ENCODE assay signal across 8 cellular contexts in the genomic region with DNA sequence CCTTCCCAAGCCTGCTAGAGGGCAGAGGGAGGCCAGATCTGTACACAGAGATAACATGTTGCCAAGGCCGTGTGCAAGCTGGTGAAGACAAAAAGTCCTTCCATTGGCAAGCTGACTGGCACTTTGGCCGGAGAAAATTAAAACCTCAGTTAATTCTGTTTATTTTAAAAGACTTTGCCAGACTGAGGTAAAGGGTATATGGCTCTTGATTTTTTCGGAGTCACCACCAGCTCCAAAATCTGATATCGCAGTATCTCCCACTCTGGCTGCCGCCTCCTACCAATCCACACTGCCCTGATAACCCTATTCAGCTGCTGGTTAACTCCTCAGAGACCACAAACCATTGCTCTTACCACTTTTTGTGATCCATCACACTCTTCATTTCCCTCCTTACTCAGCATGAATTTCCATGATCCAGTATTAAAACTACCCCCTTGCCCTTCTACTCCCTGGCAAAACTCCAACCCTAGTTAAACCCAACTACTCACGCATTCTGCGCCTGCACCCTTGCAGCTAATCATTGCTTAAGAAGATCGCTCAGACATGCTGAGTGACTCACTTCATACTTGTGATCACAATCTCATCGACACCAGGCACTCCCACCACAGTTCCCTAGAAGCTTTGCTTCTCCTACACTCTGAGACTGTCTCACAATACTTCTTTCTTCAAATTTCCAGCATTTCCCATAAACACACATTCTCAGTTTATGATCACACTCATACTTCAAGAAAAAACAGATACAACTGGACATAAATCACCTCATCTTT. TPM values are rescaled to one million over a fixed set of nuclear protein-coding genes. Genes with fewer than 3 reads are reported as not detected.
DNase-seq lines count a peak whose midpoint lies in the region; ATAC-seq and TF ChIP-seq lines count a peak whose summit lies in the region.

No MANE protein-coding gene starts in this region.

- H3K36me3 ChIP-seq in heart left ventricle (peaks cover 0 to 27% (median 13%) of the 10 kb centered on the region in 9 donors), rectal smooth muscle tissue (ENCODE audit: control insufficient read depth, insufficient read depth, low read length) (no peaks in the 10 kb centered on the region)

- peak; percentile 35 for DNase-seq in DMS79 treated with DMSO at 0.1 percent for 48 hours (lab: John Stamatoyannopoulos, UW)
- DNase-seq in NCI-H446 (lab: John Stamatoyannopoulos, UW), result peak; percentile 11 to 70
- peak; percentile 18 for DNase-seq in activated naive CD4-positive, alpha-beta T cell treated with anti-CD3 and anti-CD28 coated beads, Interleukin-2, amount 50 U/mL, for 16 hours
- peak in 4 of 5 donors; percentile 53 to 83 (median 60) for DNase-seq in heart left ventricle
- DNase-seq in NCI-H748 treated with DMSO at 0.1 percent for 48 hours (lab: John Stamatoyannopoulos, UW), result no peak

- ATAC-seq in heart left ventricle (peak; percentile 72 to 84 (median 80)), HG03280 (IDR thresholded peaks at IDR 0.05; ENCODE audit: unreplicated experiment) (no peak), HG02571 (IDR thresholded peaks at IDR 0.05; ENCODE audit: unreplicated experiment) (no peak)

- H3K4me3 ChIP-seq in heart left ventricle (peak overlapping the region in 2 of 12 donors; percentile 3 to 5), rectal smooth muscle tissue (ENCODE audit: low read length) (peak overlapping the region; percentile 42)

- H3K27ac ChIP-seq in heart left ventricle (peak overlapping the region; percentile 33 to 87 (median 72)), rectal smooth muscle tissue (ENCODE audit: low read depth, low read length) (peak overlapping the region; percentile 87)

- no peak for TF ChIP-seq CTCF in heart left ventricle (IDR thresholded peaks at IDR 0.05)

- peaks cover 0 to 49% (median 17%) of the 10 kb centered on the region in 12 donors for H3K4me1 ChIP-seq in heart left ventricle
- peaks cover 14% of the 10 kb centered on the region for H3K4me1 ChIP-seq in rectal smooth muscle tissue (ENCODE audit: control insufficient read depth, insufficient read depth, low read length)

- intact Hi-C loops in heart left ventricle (cut with DNase I), result no loop called here

- no peaks in the 10 kb centered on the region for H3K27me3 ChIP-seq in heart left ventricle
- H3K27me3 ChIP-seq in rectal smooth muscle tissue (ENCODE audit: control insufficient read depth, insufficient read depth, low read length), result no peaks in the 10 kb centered on the region

- 48 to 52% (median 50%) methylated on average over 9 of the region's 9 CpGs for WGBS in heart left ventricle, 4 donors

- H3K9me3 ChIP-seq in heart left ventricle, result no peaks in the 10 kb centered on the region

- no peak for TF ChIP-seq POLR2A in heart left ventricle (IDR thresholded peaks at IDR 0.05)

- H3K9ac ChIP-seq in rectal smooth muscle tissue (ENCODE audit: low read length), result no peak overlapping the region

RNA-seq across cellular contexts. Expression of a gene that starts 5.8 kb away (rescaled TPM):
- total RNA-seq in heart left ventricle, result 10 to 100 TPM; 15.8 to 29.8 (median 25.9) TPM
- polyA plus RNA-seq in heart left ventricle, result 10 to 100 TPM in 1 of 2 donors, 1 to 10 TPM in 1; 8.1 to 27.9 TPM

RNA-seq across cellular contexts. Expression of a gene that starts 57.7 kb away (rescaled TPM):
- 10 to 100 TPM in 7 of 9 donors, 1 to 10 TPM in 2; 9.1 to 33.2 (median 20.1) TPM for total RNA-seq in heart left ventricle
- 10 to 100 TPM in 1 of 2 donors, 1 to 10 TPM in 1; 5.2 to 12.8 TPM for polyA plus RNA-seq in heart left ventricle

Comparison
In these comparisons a context has a peak if more than half of its experiments do, and no peak if none do; other contexts are left out.
1. ATAC-seq: peak in heart left ventricle (4 of 4); none in HG03280 (single experiment) and HG02571 (single experiment).